In the genomic region with DNA sequence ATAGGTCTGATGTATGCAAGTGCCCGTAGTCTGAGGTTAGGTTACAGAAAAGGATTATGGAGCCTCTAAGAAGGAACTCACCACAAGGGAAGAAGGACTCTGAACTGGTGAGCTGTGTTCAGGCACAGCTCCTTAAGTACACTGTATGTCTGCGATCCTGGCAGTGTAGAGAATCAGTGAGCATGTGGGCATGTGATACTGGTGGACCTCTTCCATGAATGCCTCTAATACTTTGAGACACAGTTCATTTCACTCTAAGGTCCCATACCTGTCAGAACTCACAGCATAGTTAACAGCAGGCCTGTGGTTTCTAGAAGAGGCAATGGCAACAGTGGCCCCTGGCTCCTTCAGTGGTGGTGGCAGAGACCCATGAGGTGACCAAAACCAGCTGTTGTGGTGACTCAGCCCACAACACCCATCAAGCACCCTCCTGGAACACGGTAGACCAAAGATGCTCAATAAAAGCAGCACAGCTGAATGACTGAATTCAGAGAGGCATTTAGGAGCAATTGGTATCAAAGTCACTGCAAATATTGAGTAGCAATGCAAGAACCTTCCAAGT, we compare ENCODE assay signal across 12 cellular contexts. TPM values are rescaled to one million over a fixed set of nuclear protein-coding genes. Genes with fewer than 3 reads are reported as not detected.
DNase-seq lines count a peak whose midpoint lies in the region; ATAC-seq, FAIRE-seq and TF ChIP-seq lines count a peak whose summit lies in the region.
"Had no signal": no experiment of that assay in that cellular context is flagged by ENCODE, and none has a peak within 500 bp of the region (broad histone marks: within the 10 kb centered on the region; RNA-seq: fewer than 3 reads in every experiment).

No MANE protein-coding gene starts in this region.

- H3K9me1 ChIP-seq in K562 (ENCODE audit: control insufficient read depth, insufficient read depth, low read length): no peaks in the 10 kb centered on the region

- no peaks in the 10 kb centered on the region for H3K4me1 ChIP-seq in HUES6 (ENCODE audit: control insufficient read depth, insufficient read depth, low read length)
- no peaks in the 10 kb centered on the region; a peak in 1 of 5 replicates for H3K4me1 ChIP-seq in K562 (replicated peaks in 1 of 2; ENCODE audit: control insufficient read depth in 2 of 2, insufficient read depth in 2 of 2, low read length in 2 of 2)

- BruUV-seq in K562 (replicated peaks; lab: Mats Ljungman, UMichigan): TSS peak; percentile 100

- no peaks in the 10 kb centered on the region for H3K36me3 ChIP-seq in HUES6 (ENCODE audit: control insufficient read depth, insufficient read depth, low read length)
- no peaks in the 10 kb centered on the region for H3K36me3 ChIP-seq in K562 (ENCODE audit: control insufficient read depth, insufficient read depth, low read length)

- no peak for TF ChIP-seq CTCF in K562 (IDR thresholded peaks at IDR 0.05 in 2 of 3, conservative IDR thresholded peaks at IDR 0.05 in 1 of 3; ENCODE audit: insufficient read depth in 2 of 3, low read depth in 1 of 3, low read length in 3 of 3)

- H3K27me3 ChIP-seq in HUES6 (ENCODE audit: control insufficient read depth, insufficient read depth, low read length): no peaks in the 10 kb centered on the region
- no peaks in the 10 kb centered on the region for H3K27me3 ChIP-seq in K562 (ENCODE audit: control insufficient read depth in 2 of 2, insufficient read depth in 2 of 2, low read length in 2 of 2)

- peak; percentile 22 for DNase-seq in stimulated activated CD4-positive, alpha-beta T cell treated with anti-CD3 and anti-CD28 coated beads, Interleukin-1b, Interleukin-23, amount 100 ng/mL, for 48 hours
- DNase-seq in stimulated activated CD4-positive, alpha-beta T cell treated with anti-CD3 and anti-CD28 coated beads, Interleukin-12 subunit alpha, Interleukin-12 subunit beta, amount 100 ng/mL, for 4 hours: no peak
- DNase-seq in K562 (ENCODE audit: extremely low read depth in 1 of 4, low spot score in 3 of 4) (peak in 2 of 4 experiments; percentile 14 to 58), NCI-H2029 treated with DMSO at 0.1 percent for 48 hours (lab: John Stamatoyannopoulos, UW) (no peak), inferior parietal cortex (ENCODE audit: extremely low spot score) (no peak), T1000 (lab: John Stamatoyannopoulos, UW) (no peak), GM03348 (ENCODE audit: low spot score) (no peak)
- DNase-seq: CD4-positive, CD25-positive, alpha-beta regulatory T cell; natural killer cell; NCI-H345 had no signal

- H3K4me3 ChIP-seq in HUES6 (ENCODE audit: low read depth, low read length) (no peak overlapping the region), K562 (no peak overlapping the region)

- in situ Hi-C loops in K562 (cut with MboI): loop anchor here (10.0 kb wide), 2 partner anchors 194 to 256 kb away; no protein-coding TSS in a partner anchor

- no peak for FAIRE-seq in K562 (lab: Jason Lieb, UNC)

- H3K4me2 ChIP-seq in K562 (ENCODE audit: insufficient read depth, low read length): no peak overlapping the region

- intact Hi-C loops in K562 (cut with micrococcal nuclease): loop anchor here (10.0 kb wide), 1 partner anchor 266 kb away; no protein-coding TSS in a partner anchor

- peak; percentile 82 for ATAC-seq in K562

- TF ChIP-seq RAD21 in K562 (CRISPR knock-in tag; conservative IDR thresholded peaks at IDR 0.05 in 1 of 2, IDR thresholded peaks at IDR 0.05 in 1 of 2): no peak

- H3K9me3 ChIP-seq in HUES6 (ENCODE audit: control insufficient read depth, insufficient read depth, low read depth, low read length): no peaks in the 10 kb centered on the region
- no peaks in the 10 kb centered on the region for H3K9me3 ChIP-seq in K562 (replicated peaks; ENCODE audit: control insufficient read depth, insufficient read depth, low read depth, low read length)

- no peaks in the 10 kb centered on the region for H3K79me2 ChIP-seq in K562 (ENCODE audit: control insufficient read depth, insufficient read depth, low read length)

- H3K9ac ChIP-seq in HUES6 (ENCODE audit: low read length): peak overlapping the region; percentile 56
- H3K9ac ChIP-seq in K562 (ENCODE audit: insufficient read depth in 1 of 2, low read depth in 2 of 2, low read length in 2 of 2): 0 out of 4 replicates have a peak overlapping the region, but pooled peaks of 1 of the 2 experiments have one; percentile 29

- 7% methylated on average over 3 of the region's 3 CpGs for WGBS in K562 (ENCODE audit: insufficient coverage, low coverage, missing lambda C conversion rate)

- H3K27ac ChIP-seq in HUES6 (ENCODE audit: low read depth, low read length) (no peak overlapping the region), K562 (ENCODE audit: extremely low read depth, low read depth, low read length) (no peak overlapping the region)

- CTCF ChIA-PET in K562 (lab: Yijun Ruan, JAX; ENCODE audit: low intra/inter-chr PET ratio): interaction anchor here (5.4 kb wide), 1 partner anchor 94 kb away, joined by 58 read pairs; no protein-coding TSS in a partner anchor

- no peak overlapping the region for H2AFZ ChIP-seq in K562 (ENCODE audit: low read depth, low read length)

- TF ChIP-seq POLR2A in K562 (conservative IDR thresholded peaks at IDR 0.05): peak; percentile 95

- no peaks in the 10 kb centered on the region for H4K20me1 ChIP-seq in K562 (replicated peaks; ENCODE audit: control insufficient read depth, insufficient read depth, low read length)

- no peak for TF ChIP-seq EP300 in K562 (IDR thresholded peaks at IDR 0.05; ENCODE audit: low read length)

- POLR2A ChIA-PET in K562 (lab: Yijun Ruan, JAX): interaction anchor here (0.6 to 1.5 kb wide), 9 partner anchors 9 to 242 kb away, joined by 3 to 5 read pairs (median 3); partner anchors contain the start of gene DAD1

TF ChIP-seq in K562, 482 proteins besides CTCF, POLR2A, EP300 and RAD21 (continues in another document):
- TF ChIP-seq RNF2 (IDR thresholded peaks at IDR 0.05) (peak; percentile 87), MCM7 (IDR thresholded peaks at IDR 0.05) (no peak), HNRNPL (IDR thresholded peaks at IDR 0.05; ENCODE audit: low read depth, low read length) (0 out of 2 replicates have a peak, but pooled peaks have one; percentile 43), TAF7 (tag; IDR thresholded peaks at IDR 0.05) (no peak), CCNT2 (IDR thresholded peaks at IDR 0.05; ENCODE audit: borderline replicate concordance, extremely low read depth, insufficient read length, low read depth, low read length) (peak; percentile 16), THRB (CRISPR knock-in tag; conservative IDR thresholded peaks at IDR 0.05) (peak; percentile 93), ZNF707 (CRISPR knock-in tag; conservative IDR thresholded peaks at IDR 0.05) (no peak), NFE2 (IDR thresholded peaks at IDR 0.05; ENCODE audit: low read depth) (0 out of 2 replicates have a peak, but pooled peaks have one; percentile 23)

RNA-seq across cellular contexts. Expression of gene OR6J1, which starts 6.9 kb away (rescaled TPM):
- total RNA-seq in K562 (2011; cell fraction: chromatin; rRNA removed; ENCODE audit: low replicate concordance): 0.14 and 0.33 TPM in 2 replicates
- total RNA-seq in K562 (2011; cell fraction: nucleolus; rRNA removed): under 0.01 and 0.26 TPM in 2 replicates
- total RNA-seq in K562 (2011; cell fraction: nucleoplasm; rRNA removed): 0.66 and 0.69 TPM in 2 replicates
- total RNA-seq in K562 (2014; rRNA removed) (not detected in 2 replicates), K562 (2014; rRNA removed; fragmentation: Illumina TruSeq; extraction: Trizol) (0.03 TPM in 1 of 2 replicates, not detected in the other), K562 (2015; rRNA removed; fragmentation: Illumina TruSeq; extraction: Trizol) (not detected in 2 replicates), K562 (2021) (not detected in 2 replicates)
- polyA plus RNA-seq in K562 (2011; rRNA removed) (not detected in 2 replicates), K562 (2014; fragmentation: Illumina TruSeq; extraction: Trizol) (not detected in 2 replicates), K562 (2014; fragmentation: Nextera tagmentation; extraction: Ambion mirVana) (not detected), K562 (2014; rRNA removed) (0.08 TPM in 1 of 2 replicates, not detected in the other)
- polyA plus RNA-seq in K562 (2011; cell fraction: cytosol; rRNA removed): not detected in 2 replicates
- polyA plus RNA-seq in K562 (2011; cell fraction: nucleus; rRNA removed): not detected in 2 replicates
- polyA plus RNA-seq in K562 (2012): 0.03 TPM in 1 of 2 replicates, not detected in the other
- polyA minus RNA-seq in K562 (2011; rRNA and poly(A)+ RNA removed): not detected in 2 replicates
- not detected in 2 replicates for polyA minus RNA-seq in K562 (2011; cell fraction: cytosol; rRNA and poly(A)+ RNA removed)
- not detected in 2 replicates for polyA minus RNA-seq in K562 (2011; cell fraction: nucleus; rRNA and poly(A)+ RNA removed)
- total RNA-seq: CD4-positive, CD25-positive, alpha-beta regulatory T cell; epithelial cell of proximal tubule; natural killer cell had no signal
- polyA plus RNA-seq: CD4-positive, CD25-positive, alpha-beta regulatory T cell had no signal

RNA-seq across cellular contexts. Expression of gene ABHD4, which starts 52.9 kb away (rescaled TPM):
- total RNA-seq in K562 (2011; cell fraction: chromatin; rRNA removed; ENCODE audit: low replicate concordance): 13.4 and 20.8 TPM in 2 replicates
- 16.6 and 18.5 TPM in 2 replicates for total RNA-seq in K562 (2011; cell fraction: nucleolus; rRNA removed)
- total RNA-seq in K562 (2011; cell fraction: nucleoplasm; rRNA removed): 18.2 and 20.5 TPM in 2 replicates
- total RNA-seq in K562 (2014; rRNA removed) (4.2 and 4.4 TPM in 2 replicates), K562 (2014; rRNA removed; fragmentation: Illumina TruSeq; extraction: Trizol) (3.9 and 4.3 TPM in 2 replicates), K562 (2015; rRNA removed; fragmentation: Illumina TruSeq; extraction: Trizol) (3.3 and 3.6 TPM in 2 replicates), K562 (2021) (8.5 and 9.5 TPM in 2 replicates)
- polyA plus RNA-seq in K562 (2011; rRNA removed) (12.0 TPM in 2 replicates), K562 (2014; fragmentation: Illumina TruSeq; extraction: Trizol) (9.8 and 10.0 TPM in 2 replicates), K562 (2014; fragmentation: Nextera tagmentation; extraction: Ambion mirVana) (1 to 10 TPM; 7.2 to 9.1 TPM), K562 (2014; rRNA removed) (5.5 and 6.6 TPM in 2 replicates)
- 11.7 and 15.8 TPM in 2 replicates for polyA plus RNA-seq in K562 (2011; cell fraction: cytosol; rRNA removed)
- 11.2 and 13.5 TPM in 2 replicates for polyA plus RNA-seq in K562 (2011; cell fraction: nucleus; rRNA removed)
- 8.1 and 19.7 TPM in 2 replicates for polyA plus RNA-seq in K562 (2012)
- 7.3 and 10.4 TPM in 2 replicates for polyA minus RNA-seq in K562 (2011; rRNA and poly(A)+ RNA removed)
- polyA minus RNA-seq in K562 (2011; cell fraction: cytosol; rRNA and poly(A)+ RNA removed): 4.4 and 6.1 TPM in 2 replicates
- polyA minus RNA-seq in K562 (2011; cell fraction: nucleus; rRNA and poly(A)+ RNA removed): 6.5 and 6.7 TPM in 2 replicates
